21 cellular contexts compared by ENCODE assay signal in the genomic region with DNA sequence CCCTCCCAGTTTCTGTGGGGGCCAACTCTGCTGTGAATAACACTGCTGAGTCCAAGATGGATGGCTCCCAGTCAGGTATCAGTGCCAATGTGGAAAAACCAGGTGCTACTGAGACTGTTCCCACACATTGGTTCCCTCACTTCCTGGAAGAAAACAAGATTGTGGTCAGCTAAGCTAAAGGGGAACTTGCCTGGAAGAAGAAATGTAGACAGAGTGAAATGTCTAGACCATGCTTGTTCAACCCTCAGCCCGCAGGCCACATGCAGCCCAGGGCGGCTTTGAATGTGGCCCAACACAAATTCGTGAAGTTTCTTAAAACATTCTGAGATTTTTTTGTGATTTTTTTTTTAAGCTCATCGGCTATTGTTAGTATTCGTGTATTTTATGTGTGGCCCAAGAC. TPM values are rescaled to one million over a fixed set of nuclear protein-coding genes. Genes with fewer than 3 reads are reported as not detected.
DNase-seq lines count a peak whose midpoint lies in the region; ATAC-seq and TF ChIP-seq lines count a peak whose summit lies in the region.
"Had no signal": no experiment of that assay in that cellular context is flagged by ENCODE, and none has a peak within 500 bp of the region (broad histone marks: within the 10 kb centered on the region; RNA-seq: fewer than 3 reads in every experiment).

No MANE protein-coding gene starts in this region.

- peak overlapping the region; percentile 63 for H3K4me2 ChIP-seq in HCT116 (ENCODE audit: low read length)

- H2AFZ ChIP-seq in HCT116 (ENCODE audit: low read depth, low read length, poor library complexity, severe bottlenecking), result peak overlapping the region; percentile 78

- CTCF ChIA-PET in HCT116 (lab: Charles Lee) (no interaction called here), WTC11 (lab: Charles Lee) (no interaction called here)
- CTCF ChIA-PET in activated CD4-positive, alpha-beta T cell treated with anti-CD3 and anti-CD28 coated beads for 36 hours (lab: Charles Lee), result interaction anchor here (0.8 kb wide), 1 partner anchor 96 kb away, joined by 4 read pairs; no protein-coding TSS in a partner anchor

- DNase-seq in AG20443 (ENCODE audit: low spot score), result peak; percentile 2
- DNase-seq in HCT116 (ENCODE audit: low read depth, low spot score), result no peak
- DNase-seq in MV-4-11 (lab: John Stamatoyannopoulos, UW), result peak; percentile 51
- DNase-seq in choroid plexus epithelial cell (ENCODE audit: low read depth), result peak; percentile 5
- DNase-seq in stimulated activated CD4-positive, alpha-beta T cell treated with anti-CD3 and anti-CD28 coated beads, Interleukin-2, amount 100 ng/mL, for 24 hours, result no peak
- no peak for DNase-seq in WTC11 (ENCODE audit: low spot score)
- no peak for DNase-seq in activated CD4-positive, alpha-beta T cell treated with anti-CD3 and anti-CD28 coated beads for 36 hours
- DNase-seq in GM19238 (ENCODE audit: insufficient read length, low spot score), result no peak
- DNase-seq: activated B cell treated with CpG ODN at 0.5 μM for 24 hours; activated CD8-positive, alpha-beta memory T cell treated with anti-CD3 and anti-CD28 coated beads for 24 hours; CD8-positive, alpha-beta memory T cell; colonic mucosa; naive thymus-derived CD8-positive, alpha-beta T cell; NCI-H1105; NCI-H2171; Peyer's patch; stimulated activated CD4-positive, alpha-beta T cell treated with anti-CD3 and anti-CD28 coated beads, Interleukin-4, amount 100 ng/mL, for 1 hour; uterus had no signal

- H3K27ac ChIP-seq in HCT116 (ENCODE audit: low read depth, low read length), result no peak overlapping the region
- H3K27ac ChIP-seq: colonic mucosa, Peyer's patch, uterus had no signal

- no peaks in the 10 kb centered on the region for H3K36me3 ChIP-seq in HCT116 (ENCODE audit: control insufficient read depth in 1 of 2, insufficient read depth in 2 of 2, low read length in 2 of 2)
- H3K36me3 ChIP-seq: colonic mucosa, Peyer's patch, uterus had no signal

- no peaks in the 10 kb centered on the region for H3K9me2 ChIP-seq in HCT116 (ENCODE audit: insufficient read depth)

- H3K4me1 ChIP-seq in HCT116 (ENCODE audit: control insufficient read depth in 1 of 2, insufficient read depth in 2 of 2, low read length in 2 of 2), result peaks cover 4 to 12% of the 10 kb centered on the region in 2 experiments; a peak in 3 of 4 replicates
- H3K4me1 ChIP-seq: colonic mucosa, Peyer's patch, uterus had no signal

- no peak overlapping the region for H3K9ac ChIP-seq in HCT116 (ENCODE audit: low read length)

- no peak for TF ChIP-seq POLR2A in HCT116 (IDR thresholded peaks at IDR 0.05; ENCODE audit: borderline replicate concordance, extremely low read depth, insufficient read depth, insufficient read length)

- BruUV-seq in HCT116 (replicated peaks; lab: Mats Ljungman, UMichigan), result no TSS peak

- TF ChIP-seq CTCF in HCT116 (IDR thresholded peaks at IDR 0.05 in 2 of 3, conservative IDR thresholded peaks at IDR 0.05 in 1 of 3; ENCODE audit: borderline replicate concordance in 1 of 3, insufficient read depth in 1 of 3, low read depth in 2 of 3, low read length in 2 of 3), result no peak
- TF ChIP-seq CTCF in choroid plexus epithelial cell (conservative IDR thresholded peaks at IDR 0.05; ENCODE audit: low read depth, low read length), result no peak
- no peak for TF ChIP-seq CTCF in WTC11 (IDR thresholded peaks at IDR 0.05)

- no peaks in the 10 kb centered on the region for H3K79me2 ChIP-seq in HCT116 (ENCODE audit: insufficient read depth, low read length)

- no peaks in the 10 kb centered on the region; the same call in 1 of the 2 replicates for H3K27me3 Mint-ChIP-seq in WTC11 (ENCODE audit: low read depth)
- no peaks in the 10 kb centered on the region for H3K27me3 Mint-ChIP-seq in activated CD4-positive, alpha-beta T cell treated with anti-CD3 and anti-CD28 coated beads for 36 hours
- H3K27me3 Mint-ChIP-seq: activated B cell treated with CpG ODN at 0.5 μM for 24 hours; naive thymus-derived CD8-positive, alpha-beta T cell had no signal

- no peak overlapping the region for H3K4me3 ChIP-seq in HCT116 (replicated peaks in 1 of 2; ENCODE audit: low read depth in 1 of 2, low read length in 2 of 2)
- no peak overlapping the region for H3K4me3 ChIP-seq in choroid plexus epithelial cell (ENCODE audit: low read depth, low read length)
- H3K4me3 ChIP-seq: colonic mucosa, K562, Peyer's patch, uterus had no signal

- RAD21 ChIA-PET in HCT116 (lab: Charles Lee; ENCODE audit: low non-redundant PET in 1 of 2, low total read pairs in 2 of 2, uncharacterized antibody in 2 of 2, unreplicated experiment in 2 of 2), result no interaction called here

- peaks cover 20% of the 10 kb centered on the region for H3K9me3 Mint-ChIP-seq in WTC11
- H3K9me3 Mint-ChIP-seq in activated CD4-positive, alpha-beta T cell treated with anti-CD3 and anti-CD28 coated beads for 36 hours (ENCODE audit: low read depth), result no peaks in the 10 kb centered on the region
- H3K9me3 Mint-ChIP-seq: activated B cell treated with CpG ODN at 0.5 μM for 24 hours; activated naive CD4-positive, alpha-beta T cell treated with anti-CD3 and anti-CD28 coated beads, Interleukin-2, amount 50 U/mL, for 72 hours; memory B cell; naive thymus-derived CD8-positive, alpha-beta T cell had no signal

- peaks cover 4% of the 10 kb centered on the region for H3K4me1 Mint-ChIP-seq in WTC11
- H3K4me1 Mint-ChIP-seq in activated CD4-positive, alpha-beta T cell treated with anti-CD3 and anti-CD28 coated beads for 36 hours, result no peaks in the 10 kb centered on the region
- H3K4me1 Mint-ChIP-seq: activated B cell treated with CpG ODN at 0.5 μM for 24 hours; CD8-positive, alpha-beta memory T cell; memory B cell; naive thymus-derived CD8-positive, alpha-beta T cell had no signal

- no peak overlapping the region for H3K27ac Mint-ChIP-seq in WTC11
- H3K27ac Mint-ChIP-seq in activated CD4-positive, alpha-beta T cell treated with anti-CD3 and anti-CD28 coated beads for 36 hours, result no peak overlapping the region
- H3K27ac Mint-ChIP-seq: activated B cell treated with CpG ODN at 0.5 μM for 24 hours; activated naive CD4-positive, alpha-beta T cell treated with anti-CD3 and anti-CD28 coated beads, Interleukin-2, amount 50 U/mL, for 72 hours; memory B cell had no signal

- H3K4me3 Mint-ChIP-seq in WTC11, result no peak overlapping the region
- H3K4me3 Mint-ChIP-seq in activated CD4-positive, alpha-beta T cell treated with anti-CD3 and anti-CD28 coated beads for 36 hours, result no peak overlapping the region
- H3K4me3 Mint-ChIP-seq: activated B cell treated with CpG ODN at 0.5 μM for 24 hours; CD8-positive, alpha-beta memory T cell; memory B cell; naive thymus-derived CD8-positive, alpha-beta T cell had no signal

- no peaks in the 10 kb centered on the region for H3K27me3 ChIP-seq in HCT116 (ENCODE audit: insufficient read depth, low read length)
- H3K27me3 ChIP-seq: colonic mucosa, Peyer's patch, uterus had no signal

- H3K36me3 Mint-ChIP-seq in WTC11, result peaks cover 4% of the 10 kb centered on the region; the same call in 1 of the 2 replicates
- H3K36me3 Mint-ChIP-seq in activated CD4-positive, alpha-beta T cell treated with anti-CD3 and anti-CD28 coated beads for 36 hours (ENCODE audit: low read depth), result no peaks in the 10 kb centered on the region
- H3K36me3 Mint-ChIP-seq: activated naive CD4-positive, alpha-beta T cell treated with anti-CD3 and anti-CD28 coated beads, Interleukin-2, amount 50 U/mL, for 72 hours; CD8-positive, alpha-beta memory T cell; memory B cell; naive thymus-derived CD8-positive, alpha-beta T cell had no signal

- no peaks in the 10 kb centered on the region for H4K20me1 ChIP-seq in HCT116 (ENCODE audit: insufficient read depth)

- TF ChIP-seq RAD21 in HCT116 (IDR thresholded peaks at IDR 0.05; ENCODE audit: low read depth), result no peak

- intact Hi-C loops in HCT116 (cut with micrococcal nuclease), result no loop called here
- intact Hi-C loops in activated CD4-positive, alpha-beta T cell treated with anti-CD3 and anti-CD28 coated beads for 36 hours (cut with DNase I, micrococcal nuclease), result no loop called here

- H3K9me3 ChIP-seq in HCT116 (ENCODE audit: control insufficient read depth in 1 of 2, insufficient read depth in 1 of 2, low read depth in 1 of 2, low read length in 2 of 2), result no peaks in the 10 kb centered on the region
- H3K9me3 ChIP-seq: colonic mucosa, Peyer's patch, uterus had no signal

- POLR2A ChIA-PET in HCT116 (lab: Charles Lee), result no interaction called here
- POLR2A ChIA-PET in WTC11 (lab: Charles Lee), result no interaction called here
- POLR2A ChIA-PET in activated CD4-positive, alpha-beta T cell treated with anti-CD3 and anti-CD28 coated beads for 36 hours (lab: Charles Lee), result no interaction called here

- ATAC-seq in HCT116 (peak; percentile 40; the same call in 1 of the 2 replicates), WTC11 (no peak)
- ATAC-seq in activated CD4-positive, alpha-beta T cell treated with anti-CD3 and anti-CD28 coated beads for 36 hours, result no peak
- ATAC-seq: activated naive CD4-positive, alpha-beta T cell treated with anti-CD3 and anti-CD28 coated beads, Interleukin-2, amount 50 U/mL, for 72 hours; K562; naive thymus-derived CD8-positive, alpha-beta T cell had no signal

TF ChIP-seq in HCT116, 20 proteins besides CTCF, POLR2A, EP300 and RAD21:
- no peak for TF ChIP-seq ZFX (IDR thresholded peaks at IDR 0.05)
- no peak for TF ChIP-seq ATF3 (IDR thresholded peaks at IDR 0.05)
- no peak for TF ChIP-seq EZH2phosphoT487 (IDR thresholded peaks at IDR 0.05; ENCODE audit: borderline replicate concordance)
- no peak for TF ChIP-seq ZNF274 (IDR thresholded peaks at IDR 0.05; ENCODE audit: low read depth, low read length)

TF ChIP-seq in WTC11, 78 proteins besides CTCF, POLR2A, EP300 and RAD21 (continues in another document):
- TF ChIP-seq MXD4 (CRISPR knock-in tag; IDR thresholded peaks at IDR 0.05; ENCODE audit: borderline replicate concordance), result no peak
- no peak for TF ChIP-seq FOXP1 (CRISPR knock-in tag; IDR thresholded peaks at IDR 0.05; ENCODE audit: borderline replicate concordance)

RNA-seq across cellular contexts. Expression of gene UTP14A, which starts 28.6 kb away (rescaled TPM):
- total RNA-seq in HCT116 (2021; ENCODE audit: unreplicated experiment), result 28.3 TPM
- polyA plus RNA-seq in HCT116 (2012), result 7.3 and 13.1 TPM in 2 replicates
- total RNA-seq in WTC11 (2021), result 15.8 to 17.4 TPM (median 16.4 TPM) in 3 replicates
- 10 to 100 TPM; 35.7 to 45.2 TPM for total RNA-seq in activated CD4-positive, alpha-beta T cell treated with anti-CD3 and anti-CD28 coated beads for 36 hours

RNA-seq across cellular contexts. Expression of gene ZDHHC9, which starts 33.7 kb away (rescaled TPM):
- total RNA-seq in HCT116 (2021; ENCODE audit: unreplicated experiment), result 18.9 TPM
- polyA plus RNA-seq in HCT116 (2012), result 14.1 and 14.3 TPM in 2 replicates
- total RNA-seq in WTC11 (2021), result 23.0 to 25.0 TPM (median 24.3 TPM) in 3 replicates
- total RNA-seq in activated CD4-positive, alpha-beta T cell treated with anti-CD3 and anti-CD28 coated beads for 36 hours, result 10 to 100 TPM; 12.5 to 14.2 TPM

Comparison
In these comparisons a context has a peak if more than half of its experiments do, and no peak if none do; other contexts are left out.
1. DNase-seq: peak in AG20443 (single experiment), MV-4-11 (single experiment) and choroid plexus epithelial cell (single experiment); none in HCT116 (single experiment), stimulated activated CD4-positive, alpha-beta T cell treated with anti-CD3 and anti-CD28 coated beads, Interleukin-2, amount 100 ng/mL, for 24 hours (0 of 2), WTC11 (single experiment), activated CD4-positive, alpha-beta T cell treated with anti-CD3 and anti-CD28 coated beads for 36 hours (single experiment) and GM19238 (single experiment).